28 cellular contexts compared by ENCODE assay signal in the genomic region with DNA sequence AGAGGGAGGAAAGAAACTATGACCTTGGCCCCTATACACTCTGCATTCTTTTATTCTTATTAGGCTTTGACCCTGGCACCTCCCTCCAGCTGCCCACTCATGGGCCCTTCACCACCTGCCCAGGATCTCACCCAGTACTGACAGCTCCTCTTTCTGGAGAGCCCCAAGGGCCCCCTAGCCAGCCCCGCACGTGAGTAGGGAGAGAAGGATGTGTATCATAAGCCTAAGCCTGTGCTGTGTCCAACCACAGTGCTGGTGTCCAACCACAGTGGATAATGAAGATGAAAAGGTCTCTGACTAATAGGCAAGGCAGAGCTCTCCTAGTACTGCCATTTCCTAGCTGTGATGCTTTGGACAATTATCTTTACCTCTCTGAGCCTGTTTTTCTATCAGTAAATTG. TPM values are rescaled to one million over a fixed set of nuclear protein-coding genes. Genes with fewer than 3 reads are reported as not detected.
"Had no signal": no experiment of that assay in that cellular context is flagged by ENCODE, and none has a peak within 500 bp of the region (broad histone marks: within the 10 kb centered on the region; RNA-seq: fewer than 3 reads in every experiment).

No MANE protein-coding gene starts in this region.

- H3K27ac ChIP-seq: coronary artery, hepatocyte, neutrophil, right atrium auricular region, sigmoid colon, suprapubic skin, tibial artery, upper lobe of left lung, vagina had no signal

- H3K4me3 ChIP-seq: coronary artery, hepatocyte, right atrium auricular region, sigmoid colon, suprapubic skin, tibial artery, upper lobe of left lung, vagina had no signal

- H3K27me3 ChIP-seq: right atrium auricular region, sigmoid colon, upper lobe of left lung, vagina had no signal

- H3K36me3 ChIP-seq: neutrophil, right atrium auricular region, sigmoid colon, suprapubic skin, tibial artery, upper lobe of left lung, vagina had no signal

- DNase-seq: effector CD4-positive, alpha-beta T cell; endodermal cell; erythroblast; foreskin melanocyte; head of caudate nucleus; left colon; naive thymus-derived CD4-positive, alpha-beta T cell; nephron progenitor cell; sigmoid colon; small intestine; stimulated activated CD4-positive, alpha-beta T cell treated with anti-CD3 and anti-CD28 coated beads, Interleukin-12 subunit alpha, Interleukin-12 subunit beta, amount 100 ng/mL, for 4 hours; stimulated activated naive CD8-positive, alpha-beta T cell treated with anti-CD3 and anti-CD28 coated beads, Interleukin-15, Interleukin-2, amounts not matched to agents 100 U/mL and 50 U/mL, for 24 hours; tibial artery; upper lobe of left lung had no signal

- H3K9me3 ChIP-seq: neutrophil, right atrium auricular region, suprapubic skin, tibial artery, upper lobe of left lung, vagina had no signal

- H3K4me1 Mint-ChIP-seq: nephron progenitor cell had no signal

- H3K4me3 Mint-ChIP-seq: endodermal cell; naive thymus-derived CD4-positive, alpha-beta T cell; nephron progenitor cell had no signal

- ATAC-seq: left colon; naive thymus-derived CD4-positive, alpha-beta T cell; stimulated activated naive CD8-positive, alpha-beta T cell treated with anti-CD3 and anti-CD28 coated beads, Interleukin-15, Interleukin-2, amounts not matched to agents 100 U/mL and 50 U/mL, for 24 hours had no signal

- H3K4me1 ChIP-seq: right atrium auricular region, sigmoid colon, suprapubic skin, tibial artery, upper lobe of left lung, vagina had no signal

- H3K27ac Mint-ChIP-seq: endodermal cell, nephron progenitor cell had no signal

RNA-seq across cellular contexts. Expression of a gene that starts 4.2 kb away (rescaled TPM):
- total RNA-seq: dermis microvascular lymphatic vessel endothelial cell, endodermal cell, endothelial cell of umbilical vein, hepatocyte, kidney epithelial cell, left colon, liver, lung microvascular endothelial cell, mesenteric fat pad, mononuclear cell, osteoblast, right atrium auricular region, sigmoid colon, suprapubic skin, upper lobe of left lung, vagina had no signal
- polyA plus RNA-seq: endothelial cell of umbilical vein; hepatocyte; liver; naive thymus-derived CD4-positive, alpha-beta T cell; sigmoid colon; small intestine had no signal

RNA-seq across cellular contexts. Expression of a gene that starts 4.6 kb away (rescaled TPM):
- total RNA-seq: dermis microvascular lymphatic vessel endothelial cell; endodermal cell; endothelial cell of umbilical vein; hepatocyte; kidney epithelial cell; left colon; liver; lung microvascular endothelial cell; mesenteric fat pad; mononuclear cell; naive thymus-derived CD4-positive, alpha-beta T cell; osteoblast; right atrium auricular region; sigmoid colon; suprapubic skin; upper lobe of left lung; vagina had no signal
- polyA plus RNA-seq: endothelial cell of umbilical vein; hepatocyte; liver; naive thymus-derived CD4-positive, alpha-beta T cell; small intestine had no signal

RNA-seq across cellular contexts. Expression of a gene that starts 28.0 kb away (rescaled TPM):
- total RNA-seq: endodermal cell, endothelial cell of umbilical vein, kidney epithelial cell, lung microvascular endothelial cell, sigmoid colon, vagina had no signal
